ENCODE assay signal across 1 cellular context in the genomic region with DNA sequence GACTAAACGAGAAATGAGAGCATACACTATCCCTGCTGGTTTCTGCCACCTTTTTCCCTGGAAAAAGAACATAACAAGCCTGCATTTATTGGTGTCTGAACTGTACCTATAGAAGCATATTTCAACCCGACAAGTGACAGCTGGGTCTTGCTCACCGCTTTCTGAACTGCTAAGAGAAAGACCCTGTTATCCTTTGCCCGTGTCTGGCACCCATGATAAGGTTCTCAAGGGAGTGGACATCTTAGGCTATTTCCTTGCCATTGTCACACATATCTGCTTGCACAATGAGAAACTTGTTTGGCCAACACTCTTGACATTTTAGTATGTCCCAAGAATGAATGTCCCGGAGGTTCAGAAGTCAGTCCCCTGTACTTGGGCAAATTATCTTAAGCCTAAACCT.
TF ChIP-seq lines count a peak whose summit lies in the region.

No MANE protein-coding gene starts in this region.

TF ChIP-seq in neural cell, 6 proteins besides CTCF, POLR2A, EP300 and RAD21 (continued from another document):
- TF ChIP-seq REST (IDR thresholded peaks at IDR 0.05; ENCODE audit: borderline replicate concordance) (no peak), SMC3 (conservative IDR thresholded peaks at IDR 0.05; ENCODE audit: poor library complexity) (no peak), TAF1 (IDR thresholded peaks at IDR 0.05; ENCODE audit: low read depth) (no peak)
